ENCODE assay signal across 9 cellular contexts in genomic region chr7:3260425-3260762, GRCh38. TPM values are rescaled to one million over a fixed set of nuclear protein-coding genes. Genes with fewer than 3 reads are reported as not detected.
DNase-seq lines count a peak whose midpoint lies in the region; ATAC-seq and TF ChIP-seq lines count a peak whose summit lies in the region.
"Had no signal": no experiment of that assay in that cellular context is flagged by ENCODE, and none has a peak within 500 bp of the region (broad histone marks: within the 10 kb centered on the region; RNA-seq: fewer than 3 reads in every experiment).

No MANE protein-coding gene starts in this region.

- H3K4me3 Mint-ChIP-seq in activated naive CD4-positive, alpha-beta T cell treated with anti-CD3 and anti-CD28 coated beads, Interleukin-2, amount 50 U/mL, for 24 hours, result peak overlapping the region; percentile 64

- no peak for TF ChIP-seq CTCF in brain microvascular endothelial cell (IDR thresholded peaks at IDR 0.05; ENCODE audit: low read depth, low read length, missing control alignments)
- no peak for TF ChIP-seq CTCF in vagina (IDR thresholded peaks at IDR 0.05)

- no peak overlapping the region for H2BK15ac ChIP-seq in mesendoderm (replicated peaks; ENCODE audit: low read depth)

- H3K27ac Mint-ChIP-seq in activated naive CD4-positive, alpha-beta T cell treated with anti-CD3 and anti-CD28 coated beads, Interleukin-2, amount 50 U/mL, for 24 hours, result no peak overlapping the region
- no peak overlapping the region for H3K27ac Mint-ChIP-seq in activated naive CD4-positive, alpha-beta T cell treated with anti-CD3 and anti-CD28 coated beads, Interleukin-2, amount 50 U/mL, for 72 hours

- H3K27me3 ChIP-seq in brain microvascular endothelial cell (replicated peaks) (no peaks in the 10 kb centered on the region), vagina (no peaks in the 10 kb centered on the region), mesendoderm (ENCODE audit: insufficient read depth, low read length, poor library complexity) (no peaks in the 10 kb centered on the region)

- no peak overlapping the region for H3K4ac ChIP-seq in mesendoderm (ENCODE audit: low read depth, low read length)

- no peak overlapping the region for H4K8ac ChIP-seq in mesendoderm (ENCODE audit: low read depth, low read length)

- no peak for TF ChIP-seq POLR2A in vagina (IDR thresholded peaks at IDR 0.05)

- H3K9me3 ChIP-seq in mesodermal cell (ENCODE audit: control insufficient read depth, low read length) (no peaks in the 10 kb centered on the region), vagina (no peaks in the 10 kb centered on the region)

- H3K9ac ChIP-seq in mesendoderm (ENCODE audit: low read length), result no peak overlapping the region

- DNase-seq in activated naive CD4-positive, alpha-beta T cell treated with anti-CD3 and anti-CD28 coated beads, Interleukin-2, amount 50 U/mL, for 72 hours (ENCODE audit: low spot score in 2 of 2), result no peak
- DNase-seq in brain microvascular endothelial cell, result no peak
- no peak for DNase-seq in vagina (ENCODE audit: extremely low spot score in 2 of 2)
- no peak for DNase-seq in cerebellum (ENCODE audit: low spot score)
- no peak for DNase-seq in mesendoderm
- DNase-seq: COR-L47 had no signal

- H3K27ac ChIP-seq in brain microvascular endothelial cell, result peak overlapping the region; percentile 1
- H3K27ac ChIP-seq in mesodermal cell (ENCODE audit: low read depth, low read length, severe bottlenecking), result peak overlapping the region; percentile 77
- peak overlapping the region; percentile 83 for H3K27ac ChIP-seq in vagina
- H3K27ac ChIP-seq in mesendoderm (ENCODE audit: low read depth, low read length), result no peak overlapping the region

- no peak overlapping the region for H2AK5ac ChIP-seq in mesendoderm (ENCODE audit: low read length)

- H3K4me3 ChIP-seq in brain microvascular endothelial cell (ENCODE audit: low read depth, low read length) (peak overlapping the region; percentile 51), mesodermal cell (ENCODE audit: extremely low read depth, insufficient read depth, low read length, poor library complexity, severe bottlenecking) (no peak overlapping the region), vagina (peak overlapping the region; percentile 36 to 45), mesendoderm (ENCODE audit: low read length) (no peak overlapping the region)

- H3K79me1 ChIP-seq in mesendoderm (ENCODE audit: low read length), result no peaks in the 10 kb centered on the region

- H2BK120ac ChIP-seq in mesendoderm (ENCODE audit: low read depth, low read length), result no peak overlapping the region

- no peaks in the 10 kb centered on the region for H3K9me3 Mint-ChIP-seq in activated naive CD4-positive, alpha-beta T cell treated with anti-CD3 and anti-CD28 coated beads, Interleukin-2, amount 50 U/mL, for 24 hours
- H3K9me3 Mint-ChIP-seq in activated naive CD4-positive, alpha-beta T cell treated with anti-CD3 and anti-CD28 coated beads, Interleukin-2, amount 50 U/mL, for 72 hours, result no peaks in the 10 kb centered on the region

- no peak overlapping the region for H3K23ac ChIP-seq in mesendoderm (ENCODE audit: low read length)

- in situ Hi-C loops in brain microvascular endothelial cell (cut with HindIII; ENCODE audit: low pct_ligation_motif_present, low sequenced_read_pairs), result no loop called here

- no peaks in the 10 kb centered on the region for H3K36me3 Mint-ChIP-seq in activated naive CD4-positive, alpha-beta T cell treated with anti-CD3 and anti-CD28 coated beads, Interleukin-2, amount 50 U/mL, for 24 hours
- no peaks in the 10 kb centered on the region for H3K36me3 Mint-ChIP-seq in activated naive CD4-positive, alpha-beta T cell treated with anti-CD3 and anti-CD28 coated beads, Interleukin-2, amount 50 U/mL, for 72 hours

- H3K4me2 ChIP-seq in mesendoderm (ENCODE audit: low read length), result no peak overlapping the region

- no peak overlapping the region for H3K18ac ChIP-seq in mesendoderm (ENCODE audit: low read length)

- H4K5ac ChIP-seq in mesendoderm (ENCODE audit: low read length), result no peak overlapping the region

- intact Hi-C loops in vagina (cut with DNase I), result no loop called here

- no peaks in the 10 kb centered on the region for H3K79me2 ChIP-seq in mesendoderm (ENCODE audit: control insufficient read depth, insufficient read depth, low read length)

- no peaks in the 10 kb centered on the region for H3K36me3 ChIP-seq in brain microvascular endothelial cell (replicated peaks)
- no peaks in the 10 kb centered on the region for H3K36me3 ChIP-seq in mesodermal cell (ENCODE audit: control insufficient read depth, insufficient read depth, low read length)
- no peaks in the 10 kb centered on the region for H3K36me3 ChIP-seq in vagina
- H3K36me3 ChIP-seq in mesendoderm (ENCODE audit: control insufficient read depth, insufficient read depth, low read length), result no peaks in the 10 kb centered on the region

- ATAC-seq in activated naive CD4-positive, alpha-beta T cell treated with anti-CD3 and anti-CD28 coated beads, Interleukin-2, amount 50 U/mL, for 72 hours, result no peak
- no peak for ATAC-seq in GM18870 (IDR thresholded peaks at IDR 0.05; ENCODE audit: unreplicated experiment)

- H2BK5ac ChIP-seq in mesendoderm (ENCODE audit: low read length), result no peak overlapping the region

- H3K56ac ChIP-seq in mesendoderm (ENCODE audit: low read length), result no peak overlapping the region

- WGBS in mesodermal cell (ENCODE audit: insufficient coverage in 2 of 2), 2 experiments, result 88 to 95% methylated on average over 6 of the region's 10 CpGs
- WGBS in mesendoderm (ENCODE audit: extremely low coverage, insufficient coverage, low lambda C conversion rate), result no CpG with 5 or more reads among the region's 10 CpGs

- H3K27me3 Mint-ChIP-seq in activated naive CD4-positive, alpha-beta T cell treated with anti-CD3 and anti-CD28 coated beads, Interleukin-2, amount 50 U/mL, for 24 hours, result peaks cover 1% of the 10 kb centered on the region

- H3K4me1 ChIP-seq in mesodermal cell (ENCODE audit: control insufficient read depth, insufficient read depth, low read length, poor library complexity, severe bottlenecking) (peaks cover 4% of the 10 kb centered on the region), vagina (no peaks in the 10 kb centered on the region), mesendoderm (ENCODE audit: control insufficient read depth, low read depth, low read length) (no peaks in the 10 kb centered on the region)

- H3K4me1 Mint-ChIP-seq in activated naive CD4-positive, alpha-beta T cell treated with anti-CD3 and anti-CD28 coated beads, Interleukin-2, amount 50 U/mL, for 24 hours, result peaks cover 5% of the 10 kb centered on the region

RNA-seq across cellular contexts. Expression of gene SDK1, which starts 40.7 kb away (rescaled TPM):
- total RNA-seq in activated naive CD4-positive, alpha-beta T cell treated with anti-CD3 and anti-CD28 coated beads, Interleukin-2, amount 50 U/mL, for 72 hours, result 1 to 10 TPM; 1.3 to 2.1 TPM
- 4.8 TPM for polyA plus RNA-seq in mesodermal cell (2013, experiment 1 of 2)
- polyA plus RNA-seq in mesodermal cell (2013, experiment 2 of 2), result 5.6 TPM
- total RNA-seq in vagina, result 16.7 TPM
- 33.1 TPM for total RNA-seq in cerebellum
- 1.6 TPM for polyA plus RNA-seq in mesendoderm (2013, experiment 1 of 2)
- 1.8 TPM for polyA plus RNA-seq in mesendoderm (2013, experiment 2 of 2)

Comparison
In these comparisons a context has a peak if more than half of its experiments do, and no peak if none do; other contexts are left out.
1. H3K4me3 ChIP-seq: peak in brain microvascular endothelial cell (single experiment) and vagina (2 of 2); none in mesodermal cell (single experiment) and mesendoderm (single experiment).